ENCODE assay signal across 8 cellular contexts in the genomic region with DNA sequence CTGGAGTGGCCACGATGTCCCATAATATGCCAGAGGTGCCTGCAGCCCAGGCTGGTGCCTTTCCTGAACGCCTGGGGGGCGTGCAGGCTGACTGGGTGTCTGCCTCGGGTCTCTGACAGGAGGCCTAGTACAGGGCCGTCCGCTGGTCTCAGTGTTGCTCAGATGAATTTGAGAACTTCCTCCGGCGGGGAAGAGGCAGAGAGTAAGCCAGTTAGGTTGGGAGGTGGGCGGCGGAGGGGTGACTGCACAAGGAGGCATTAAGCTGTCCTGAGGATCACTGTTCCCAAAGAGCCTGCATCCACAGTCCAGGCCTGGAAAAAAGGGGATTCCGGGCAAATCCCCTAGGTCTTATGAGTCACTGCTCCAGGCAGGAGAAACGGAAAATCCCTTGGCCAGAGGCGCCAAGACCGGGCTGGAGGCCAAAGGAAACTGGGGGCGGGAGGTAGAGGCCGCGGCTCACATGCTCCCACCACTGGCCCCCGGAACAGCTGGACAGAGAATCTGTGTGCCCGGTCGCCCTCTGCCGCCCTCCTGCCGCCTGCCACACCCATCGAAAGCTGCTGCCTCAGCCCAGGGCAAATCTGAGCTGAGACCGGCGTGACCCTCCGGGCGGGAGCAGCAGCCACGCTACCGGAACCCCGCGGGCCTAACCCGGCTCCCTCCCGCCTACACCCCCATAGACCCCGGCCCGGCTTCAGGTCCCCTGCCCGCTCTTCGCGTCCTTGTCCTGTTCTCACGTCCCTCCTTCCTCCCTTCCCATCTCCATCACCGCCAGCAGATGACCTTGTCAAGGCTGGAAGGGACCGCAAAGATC. TPM values are rescaled to one million over a fixed set of nuclear protein-coding genes. Genes with fewer than 3 reads are reported as not detected.
A peak's percentile ranks its signal among the peaks of the same experiment; 100 is the strongest.
DNase-seq lines count a peak whose midpoint lies in the region; ATAC-seq, FAIRE-seq and TF ChIP-seq lines count a peak whose summit lies in the region.

No MANE protein-coding gene starts in this region.

- H3K9me3 ChIP-seq in CD4-positive, CD25-positive, alpha-beta regulatory T cell (ENCODE audit: control insufficient read depth in 2 of 2, low read length in 2 of 2), result no peaks in the 10 kb centered on the region
- H3K9me3 ChIP-seq in endothelial cell of umbilical vein (replicated peaks; ENCODE audit: control insufficient read depth, insufficient read depth, low read length) (no peaks in the 10 kb centered on the region), mesenchymal stem cell (ENCODE audit: control insufficient read depth, low read length) (no peaks in the 10 kb centered on the region), stomach (no peaks in the 10 kb centered on the region)

- peaks cover 54% of the 10 kb centered on the region for H3K4me1 ChIP-seq in CD4-positive, CD25-positive, alpha-beta regulatory T cell (ENCODE audit: control insufficient read depth, insufficient read depth, low read length, poor library complexity, severe bottlenecking)
- H3K4me1 ChIP-seq in endothelial cell of umbilical vein (ENCODE audit: control insufficient read depth, extremely low read depth, insufficient read depth, low read length), result peaks cover 40% of the 10 kb centered on the region
- H3K4me1 ChIP-seq in mesenchymal stem cell (ENCODE audit: control insufficient read depth, insufficient read depth, low read depth, low read length), result peaks cover 51% of the 10 kb centered on the region
- H3K4me1 ChIP-seq in stomach, result peaks cover 46 to 73% (median 66%) of the 10 kb centered on the region in 4 donors

- peaks cover 6% of the 10 kb centered on the region for H3K79me2 ChIP-seq in endothelial cell of umbilical vein (ENCODE audit: control insufficient read depth, insufficient read depth, low read length)

- FAIRE-seq in endothelial cell of umbilical vein (lab: Jason Lieb, UNC), result peak; percentile 96

- H3K27me3 Mint-ChIP-seq in CD4-positive, CD25-positive, alpha-beta regulatory T cell, result peaks cover 7% of the 10 kb centered on the region
- peaks cover 8% of the 10 kb centered on the region for H3K27me3 Mint-ChIP-seq in activated B cell treated with CpG ODN at 0.5 μM for 24 hours

- H2AFZ ChIP-seq in endothelial cell of umbilical vein (ENCODE audit: low read depth, low read length) (no peak overlapping the region), mesenchymal stem cell (ENCODE audit: low read depth, low read length) (peak overlapping the region; percentile 49)

- ATAC-seq in CD4-positive, CD25-positive, alpha-beta regulatory T cell (ENCODE audit: low read depth in 2 of 2), result no peak
- ATAC-seq in activated B cell treated with CpG ODN at 0.5 μM for 24 hours (ENCODE audit: low read depth), result peak; percentile 19

- CTCF ChIA-PET in activated B cell treated with CpG ODN at 0.5 μM for 24 hours (lab: Charles Lee), result interaction anchor here (0.6 to 4.4 kb wide), 10 partner anchors 16 to 137 kb away, joined by 3 to 34 read pairs (median 4); a partner anchor contains a TSS
- CTCF ChIA-PET in endothelial cell of umbilical vein (lab: Charles Lee), result interaction anchor here (0.6 to 10.3 kb wide), 15 partner anchors 10 to 112 kb away, joined by 3 to 241 read pairs (median 5); a partner anchor contains a TSS

- peaks cover 5% of the 10 kb centered on the region for H3K36me3 ChIP-seq in CD4-positive, CD25-positive, alpha-beta regulatory T cell (ENCODE audit: control insufficient read depth, insufficient read depth, low read length)
- H3K36me3 ChIP-seq in endothelial cell of umbilical vein (ENCODE audit: control insufficient read depth in 2 of 2, extremely low read depth in 1 of 2, insufficient read depth in 2 of 2, low read length in 2 of 2) (peaks cover 3 to 18% of the 10 kb centered on the region in 2 experiments), mesenchymal stem cell (ENCODE audit: control insufficient read depth in 1 of 2, insufficient read depth in 2 of 2, low read depth in 1 of 2, low read length in 2 of 2) (peaks cover 23 to 25% of the 10 kb centered on the region in 2 experiments), stomach (peaks cover 8 to 23% (median 18%) of the 10 kb centered on the region in 4 donors)

- TSS peak; percentile 57 for BruUV-seq in endothelial cell of umbilical vein (replicated peaks; lab: Mats Ljungman, UMichigan)

- H3K4me2 ChIP-seq in endothelial cell of umbilical vein (ENCODE audit: insufficient read depth, low read length) (peak overlapping the region; percentile 50), mesenchymal stem cell (ENCODE audit: low read length, poor library complexity, severe bottlenecking) (peak overlapping the region; percentile 36)

- H2BK15ac ChIP-seq in mesenchymal stem cell (ENCODE audit: low read depth, poor library complexity, severe bottlenecking), result peak overlapping the region; percentile 66

- H3K27me3 ChIP-seq in CD4-positive, CD25-positive, alpha-beta regulatory T cell (ENCODE audit: control insufficient read depth, insufficient read depth, low read length), result no peaks in the 10 kb centered on the region
- H3K27me3 ChIP-seq in endothelial cell of umbilical vein (ENCODE audit: control insufficient read depth in 2 of 2, insufficient read depth in 2 of 2, low read length in 2 of 2), result no peaks in the 10 kb centered on the region
- H3K27me3 ChIP-seq in mesenchymal stem cell (ENCODE audit: control insufficient read depth in 1 of 2, insufficient read depth in 1 of 2, low read length in 2 of 2), result peaks cover 0 to 3% of the 10 kb centered on the region in 2 experiments
- H3K27me3 ChIP-seq in stomach, result peaks cover 0 to 14% (median 0%) of the 10 kb centered on the region in 3 donors

- no peak for TF ChIP-seq EP300 in stomach (IDR thresholded peaks at IDR 0.05)

- peak overlapping the region; percentile 75 for H3K27ac ChIP-seq in CD4-positive, CD25-positive, alpha-beta regulatory T cell (ENCODE audit: insufficient read depth, low read length, poor library complexity, severe bottlenecking)
- H3K27ac ChIP-seq in endothelial cell of umbilical vein (ENCODE audit: insufficient read depth, low read depth, low read length), result peak overlapping the region; percentile 70
- peak overlapping the region; percentile 61 for H3K27ac ChIP-seq in mesenchymal stem cell (ENCODE audit: low read length, poor library complexity, severe bottlenecking)
- H3K27ac ChIP-seq in stomach, result peak overlapping the region; percentile 91 to 96 (median 93)

- peak overlapping the region; percentile 95 for H4K91ac ChIP-seq in mesenchymal stem cell (ENCODE audit: low read length)

- no peaks in the 10 kb centered on the region for H3K9me3 Mint-ChIP-seq in CD4-positive, CD25-positive, alpha-beta regulatory T cell
- no peaks in the 10 kb centered on the region for H3K9me3 Mint-ChIP-seq in activated B cell treated with CpG ODN at 0.5 μM for 24 hours

- H3K4me3 Mint-ChIP-seq in CD4-positive, CD25-positive, alpha-beta regulatory T cell, result peak overlapping the region; percentile 86 to 96 (median 90)
- H3K4me3 Mint-ChIP-seq in activated B cell treated with CpG ODN at 0.5 μM for 24 hours, result peak overlapping the region; percentile 82

- peak overlapping the region; percentile 82 for H3K9ac ChIP-seq in endothelial cell of umbilical vein (replicated peaks; ENCODE audit: extremely low read depth, insufficient read depth, low read length)
- peak overlapping the region; percentile 98 for H3K9ac ChIP-seq in mesenchymal stem cell (ENCODE audit: low read length)

- no peaks in the 10 kb centered on the region for H3K36me3 Mint-ChIP-seq in CD4-positive, CD25-positive, alpha-beta regulatory T cell
- no peaks in the 10 kb centered on the region for H3K36me3 Mint-ChIP-seq in activated B cell treated with CpG ODN at 0.5 μM for 24 hours (ENCODE audit: low read depth)

- H3K4me3 ChIP-seq in CD4-positive, CD25-positive, alpha-beta regulatory T cell (ENCODE audit: low read depth, low read length), result peak overlapping the region; percentile 62
- H3K4me3 ChIP-seq in endothelial cell of umbilical vein (replicated peaks in 1 of 3; ENCODE audit: insufficient read depth in 1 of 3, low read depth in 1 of 3, low read length in 3 of 3), result peak overlapping the region; percentile 1 to 67 (median 66)
- peak overlapping the region; percentile 57 to 92 for H3K4me3 ChIP-seq in mesenchymal stem cell (ENCODE audit: insufficient read depth in 1 of 2, low read depth in 1 of 2, low read length in 2 of 2)
- H3K4me3 ChIP-seq in stomach, result peak overlapping the region; percentile 59 to 71 (median 70)

- H2BK12ac ChIP-seq in mesenchymal stem cell (ENCODE audit: low read length in 2 of 2), result peak overlapping the region; percentile 88 to 96

- peak overlapping the region in 1 of 2 experiments; percentile 97 for H3K14ac ChIP-seq in mesenchymal stem cell (ENCODE audit: low read length in 2 of 2)

- TF ChIP-seq CTCF in activated B cell treated with CpG ODN at 0.5 μM for 24 hours (IDR thresholded peaks at IDR 0.05), result no peak
- peak in 1 of 2 donors; percentile 23 for TF ChIP-seq CTCF in endothelial cell of umbilical vein (IDR thresholded peaks at IDR 0.05; ENCODE audit: extremely low read depth in 1 of 2, insufficient read depth in 1 of 2, low read depth in 1 of 2, low read length in 2 of 2)
- TF ChIP-seq CTCF in stomach (IDR thresholded peaks at IDR 0.05), result peak in 1 of 7 experiments; percentile 26

- TF ChIP-seq POLR2A in endothelial cell of umbilical vein (IDR thresholded peaks at IDR 0.05; ENCODE audit: low read depth, low read length) (peak; percentile 83), stomach (IDR thresholded peaks at IDR 0.05) (no peak)

- peaks cover 0 to 58% (median 21%) of the 10 kb centered on the region in 4 donors for H3K4me1 Mint-ChIP-seq in CD4-positive, CD25-positive, alpha-beta regulatory T cell
- peaks cover 28% of the 10 kb centered on the region for H3K4me1 Mint-ChIP-seq in activated B cell treated with CpG ODN at 0.5 μM for 24 hours

- intact Hi-C loops in activated B cell treated with CpG ODN at 0.5 μM for 24 hours (cut with micrococcal nuclease) (loop anchor here (1.0 to 5.0 kb wide), 5 partner anchors 13 to 35 kb away; a partner anchor contains a TSS), endothelial cell of umbilical vein (cut with micrococcal nuclease) (loop anchor here (1.0 to 2.0 kb wide), 7 partner anchors 19 to 98 kb away; a partner anchor contains a TSS), stomach (cut with DNase I; ENCODE audit: low total_unique reads) (no loop called here)

- peak overlapping the region; percentile 94 to 99 for H3K18ac ChIP-seq in mesenchymal stem cell (ENCODE audit: low read depth in 1 of 2, low read length in 2 of 2)

- peak overlapping the region; percentile 42 for H2BK120ac ChIP-seq in mesenchymal stem cell (ENCODE audit: low read depth, low read length)

- H4K20me1 ChIP-seq in endothelial cell of umbilical vein (replicated peaks; ENCODE audit: control insufficient read depth, extremely low read depth, insufficient read depth, low read length), result no peaks in the 10 kb centered on the region

- H3K23ac ChIP-seq in mesenchymal stem cell (ENCODE audit: low read length in 2 of 2), result peak overlapping the region in 1 of 2 experiments; percentile 84

- peak overlapping the region; percentile 89 to 97 (median 95) for H3K27ac Mint-ChIP-seq in CD4-positive, CD25-positive, alpha-beta regulatory T cell
- H3K27ac Mint-ChIP-seq in activated B cell treated with CpG ODN at 0.5 μM for 24 hours, result peak overlapping the region; percentile 79

- peak overlapping the region; percentile 68 for H2BK5ac ChIP-seq in mesenchymal stem cell (ENCODE audit: low read depth, low read length, poor library complexity, severe bottlenecking)

- peak overlapping the region; percentile 63 for H2AK5ac ChIP-seq in mesenchymal stem cell (ENCODE audit: low read length, severe bottlenecking)

- peak overlapping the region; percentile 92 for H4K8ac ChIP-seq in mesenchymal stem cell (ENCODE audit: low read length)

- peak in 2 of 3 donors; percentile 16 to 42 for DNase-seq in CD4-positive, CD25-positive, alpha-beta regulatory T cell
- DNase-seq in HK-2 (ENCODE audit: unreplicated experiment), result peak; percentile 93
- DNase-seq in activated B cell treated with CpG ODN at 0.5 μM for 24 hours, result no peak
- peak; percentile 98 for DNase-seq in endothelial cell of umbilical vein (ENCODE audit: low read depth, low spot score)
- DNase-seq in mesenchymal stem cell, result peak; percentile 99
- peak; percentile 88 for DNase-seq in stomach
- DNase-seq in 8988T, result no peak
- no peak for DNase-seq in HuH-7.5 (ENCODE audit: low spot score)

- H3K4ac ChIP-seq in mesenchymal stem cell (ENCODE audit: low read depth in 1 of 2, low read length in 2 of 2), result peak overlapping the region; percentile 92 to 97

- 11% methylated on average over 37 of the region's 41 CpGs for WGBS in mesenchymal stem cell
- 5 to 7% (median 6%) methylated on average over 35 to 41 of the region's 41 CpGs for WGBS in stomach, 5 donors

- POLR2A ChIA-PET in activated B cell treated with CpG ODN at 0.5 μM for 24 hours (lab: Charles Lee), result interaction anchor here (0.5 to 7.1 kb wide), 12 partner anchors 13 to 361 kb away, joined by 3 to 129 read pairs (median 4); a partner anchor contains a TSS
- POLR2A ChIA-PET in endothelial cell of umbilical vein (lab: Charles Lee), result interaction anchor here (0.7 to 3.0 kb wide), 2 partner anchors 13 to 19 kb away, joined by 3 to 17 read pairs; no protein-coding TSS in a partner anchor

- dilution Hi-C loops in endothelial cell of umbilical vein (cut with MboI; ENCODE audit: extremely low pct_ligation_motif_present, low sequenced_read_pairs), result no loop called here

- peaks cover 10% of the 10 kb centered on the region for H3K79me1 ChIP-seq in mesenchymal stem cell (replicated peaks; ENCODE audit: low read length, poor library complexity, severe bottlenecking)

- H3K9me1 ChIP-seq in endothelial cell of umbilical vein (replicated peaks; ENCODE audit: control insufficient read depth, extremely low read depth, insufficient read depth, low read length), result no peaks in the 10 kb centered on the region

RNA-seq across cellular contexts. Expression of a gene that starts 1.2 kb away (rescaled TPM):
- total RNA-seq in CD4-positive, CD25-positive, alpha-beta regulatory T cell, result 3.6 TPM
- polyA plus RNA-seq in CD4-positive, CD25-positive, alpha-beta regulatory T cell, result 10 to 100 TPM in 3 of 4 donors, 1 to 10 TPM in 1; 8.7 to 16.6 (median 15.8) TPM
- total RNA-seq in activated B cell treated with CpG ODN at 0.5 μM for 24 hours (3.1 and 3.5 TPM in 2 replicates), endothelial cell of umbilical vein (56.7 and 67.7 TPM in 2 replicates), stomach (10 to 100 TPM in 4 of 5 donors, 1 to 10 TPM in 1; 3.5 to 40.4 (median 11.9) TPM)
- polyA plus RNA-seq in endothelial cell of umbilical vein (75.1 and 85.3 TPM in 2 replicates), stomach (10 to 100 TPM; 24.2 to 34.7 (median 28.4) TPM)
- 36.1 and 45.2 TPM in 2 replicates for polyA plus RNA-seq in endothelial cell of umbilical vein (2011; cell fraction: cytosol; rRNA removed)
- polyA plus RNA-seq in endothelial cell of umbilical vein (2011; cell fraction: nucleus; rRNA removed), result 92.7 and 117 TPM in 2 replicates
- polyA plus RNA-seq in endothelial cell of umbilical vein (2012), result 38.5 and 58.5 TPM in 2 replicates
- 42.0 and 46.2 TPM in 2 replicates for polyA minus RNA-seq in endothelial cell of umbilical vein
- polyA minus RNA-seq in endothelial cell of umbilical vein (2011; cell fraction: cytosol; rRNA and poly(A)+ RNA removed), result 17.7 TPM
- 41.4 and 72.3 TPM in 2 replicates for polyA minus RNA-seq in endothelial cell of umbilical vein (2011; cell fraction: nucleus; rRNA and poly(A)+ RNA removed)
- 42.8 TPM for polyA plus RNA-seq in mesenchymal stem cell (2013, experiment 1 of 2)
- 46.1 TPM for polyA plus RNA-seq in mesenchymal stem cell (2013, experiment 2 of 2)

RNA-seq across cellular contexts. Expression of a gene that starts 19.6 kb away (rescaled TPM):
- total RNA-seq in CD4-positive, CD25-positive, alpha-beta regulatory T cell, result 18.7 TPM
- polyA plus RNA-seq in CD4-positive, CD25-positive, alpha-beta regulatory T cell, result 10 to 100 TPM; 16.9 to 24.3 (median 20.1) TPM
- total RNA-seq in activated B cell treated with CpG ODN at 0.5 μM for 24 hours (20.0 and 22.4 TPM in 2 replicates), endothelial cell of umbilical vein (28.1 and 33.5 TPM in 2 replicates), stomach (10 to 100 TPM in 3 of 5 donors, 1 to 10 TPM in 1, not detected in 1; 9.2 to 26.6 (median 16.9) TPM)
- polyA plus RNA-seq in endothelial cell of umbilical vein (18.6 and 19.3 TPM in 2 replicates), stomach (10 to 100 TPM in 1 of 3 donors, 1 to 10 TPM in 2; 8.1 to 10.6 (median 9.5) TPM)
- polyA plus RNA-seq in endothelial cell of umbilical vein (2011; cell fraction: cytosol; rRNA removed), result 13.3 and 16.1 TPM in 2 replicates
- 15.9 and 16.9 TPM in 2 replicates for polyA plus RNA-seq in endothelial cell of umbilical vein (2011; cell fraction: nucleus; rRNA removed)
- polyA plus RNA-seq in endothelial cell of umbilical vein (2012), result 18.0 and 25.3 TPM in 2 replicates
- polyA minus RNA-seq in endothelial cell of umbilical vein, result 10.9 and 12.8 TPM in 2 replicates
- polyA minus RNA-seq in endothelial cell of umbilical vein (2011; cell fraction: cytosol; rRNA and poly(A)+ RNA removed), result 14.5 TPM
- 5.7 and 6.3 TPM in 2 replicates for polyA minus RNA-seq in endothelial cell of umbilical vein (2011; cell fraction: nucleus; rRNA and poly(A)+ RNA removed)
- 15.7 TPM for polyA plus RNA-seq in mesenchymal stem cell (2013, experiment 1 of 2)
- polyA plus RNA-seq in mesenchymal stem cell (2013, experiment 2 of 2), result 15.2 TPM

RNA-seq across cellular contexts. Expression of a gene that starts 22.0 kb away (rescaled TPM):
- total RNA-seq in CD4-positive, CD25-positive, alpha-beta regulatory T cell, result 118 TPM
- 100 to 1,000 TPM in 1 of 4 donors, 10 to 100 TPM in 3; 77.7 to 112 (median 91.2) TPM for polyA plus RNA-seq in CD4-positive, CD25-positive, alpha-beta regulatory T cell
- total RNA-seq in activated B cell treated with CpG ODN at 0.5 μM for 24 hours (66.0 and 68.7 TPM in 2 replicates), endothelial cell of umbilical vein (120 and 126 TPM in 2 replicates), stomach (100 to 1,000 TPM in 1 of 5 donors, 10 to 100 TPM in 4; 28.6 to 122 (median 46.1) TPM)
- polyA plus RNA-seq in endothelial cell of umbilical vein (81.5 and 104 TPM in 2 replicates), stomach (100 to 1,000 TPM in 1 of 3 donors, 10 to 100 TPM in 2; 87.3 to 104 (median 98.6) TPM)
- 35.6 and 46.5 TPM in 2 replicates for polyA plus RNA-seq in endothelial cell of umbilical vein (2011; cell fraction: cytosol; rRNA removed)
- 76.5 and 76.7 TPM in 2 replicates for polyA plus RNA-seq in endothelial cell of umbilical vein (2011; cell fraction: nucleus; rRNA removed)
- polyA plus RNA-seq in endothelial cell of umbilical vein (2012), result 99.5 and 124 TPM in 2 replicates
- 71.7 and 72.7 TPM in 2 replicates for polyA minus RNA-seq in endothelial cell of umbilical vein
- 28.6 TPM for polyA minus RNA-seq in endothelial cell of umbilical vein (2011; cell fraction: cytosol; rRNA and poly(A)+ RNA removed)
- polyA minus RNA-seq in endothelial cell of umbilical vein (2011; cell fraction: nucleus; rRNA and poly(A)+ RNA removed), result 52.0 and 56.1 TPM in 2 replicates
- 173 TPM for polyA plus RNA-seq in mesenchymal stem cell (2013, experiment 1 of 2)
- polyA plus RNA-seq in mesenchymal stem cell (2013, experiment 2 of 2), result 171 TPM

RNA-seq across cellular contexts. Expression of a gene that starts 27.5 kb away (rescaled TPM):
- 118 TPM for total RNA-seq in CD4-positive, CD25-positive, alpha-beta regulatory T cell
- polyA plus RNA-seq in CD4-positive, CD25-positive, alpha-beta regulatory T cell, result 10 to 100 TPM; 58.0 to 68.8 (median 64.8) TPM
- total RNA-seq in activated B cell treated with CpG ODN at 0.5 μM for 24 hours (132 and 137 TPM in 2 replicates), endothelial cell of umbilical vein (93.8 and 94.4 TPM in 2 replicates), stomach (100 to 1,000 TPM in 1 of 5 donors, 10 to 100 TPM in 3, 1 to 10 TPM in 1; 9.3 to 244 (median 29.9) TPM)
- polyA plus RNA-seq in endothelial cell of umbilical vein (82.7 and 100 TPM in 2 replicates), stomach (10 to 100 TPM; 54.2 to 89.2 (median 73.9) TPM)
- 38.2 and 44.1 TPM in 2 replicates for polyA plus RNA-seq in endothelial cell of umbilical vein (2011; cell fraction: cytosol; rRNA removed)
- polyA plus RNA-seq in endothelial cell of umbilical vein (2011; cell fraction: nucleus; rRNA removed), result 132 and 146 TPM in 2 replicates
- polyA plus RNA-seq in endothelial cell of umbilical vein (2012), result 43.0 and 51.9 TPM in 2 replicates
- polyA minus RNA-seq in endothelial cell of umbilical vein, result 35.1 and 57.6 TPM in 2 replicates
- 85.2 TPM for polyA minus RNA-seq in endothelial cell of umbilical vein (2011; cell fraction: cytosol; rRNA and poly(A)+ RNA removed)
- polyA minus RNA-seq in endothelial cell of umbilical vein (2011; cell fraction: nucleus; rRNA and poly(A)+ RNA removed), result 37.6 and 39.5 TPM in 2 replicates
- 44.2 TPM for polyA plus RNA-seq in mesenchymal stem cell (2013, experiment 1 of 2)
- polyA plus RNA-seq in mesenchymal stem cell (2013, experiment 2 of 2), result 41.8 TPM

RNA-seq across cellular contexts. Expression of a gene that starts 32.9 kb away (rescaled TPM):
- 149 TPM for total RNA-seq in CD4-positive, CD25-positive, alpha-beta regulatory T cell
- 10 to 100 TPM; 41.6 to 51.7 (median 45.0) TPM for polyA plus RNA-seq in CD4-positive, CD25-positive, alpha-beta regulatory T cell
- total RNA-seq in activated B cell treated with CpG ODN at 0.5 μM for 24 hours (90.4 and 102 TPM in 2 replicates), endothelial cell of umbilical vein (7.1 and 14.9 TPM in 2 replicates), stomach (10 to 100 TPM in 4 of 5 donors, 1 to 10 TPM in 1; 9.0 to 45.5 (median 25.5) TPM)
- polyA plus RNA-seq in endothelial cell of umbilical vein (6.9 and 7.7 TPM in 2 replicates), stomach (10 to 100 TPM in 2 of 3 donors, 1 to 10 TPM in 1; 6.4 to 18.5 (median 17.9) TPM)
- 3.3 and 4.8 TPM in 2 replicates for polyA plus RNA-seq in endothelial cell of umbilical vein (2011; cell fraction: cytosol; rRNA removed)
- polyA plus RNA-seq in endothelial cell of umbilical vein (2011; cell fraction: nucleus; rRNA removed), result 24.6 and 25.1 TPM in 2 replicates
- 2.2 and 3.1 TPM in 2 replicates for polyA plus RNA-seq in endothelial cell of umbilical vein (2012)
- polyA minus RNA-seq in endothelial cell of umbilical vein, result 6.7 and 7.4 TPM in 2 replicates
- 62.6 TPM for polyA minus RNA-seq in endothelial cell of umbilical vein (2011; cell fraction: cytosol; rRNA and poly(A)+ RNA removed)
- polyA minus RNA-seq in endothelial cell of umbilical vein (2011; cell fraction: nucleus; rRNA and poly(A)+ RNA removed), result 7.5 and 14.8 TPM in 2 replicates
- polyA plus RNA-seq in mesenchymal stem cell (2013, experiment 1 of 2), result 1.1 TPM
- polyA plus RNA-seq in mesenchymal stem cell (2013, experiment 2 of 2), result 0.49 TPM

Comparison
In these comparisons a context has a peak if more than half of its experiments do, and no peak if none do; other contexts are left out.
1. DNase-seq: peak in CD4-positive, CD25-positive, alpha-beta regulatory T cell (2 of 3), HK-2 (single experiment), endothelial cell of umbilical vein (single experiment), mesenchymal stem cell (single experiment) and stomach (single experiment); none in activated B cell treated with CpG ODN at 0.5 μM for 24 hours (single experiment), 8988T (single experiment) and HuH-7.5 (single experiment).
2. Peak in every context shown above with its lines, with median percentiles within 50 percentile points of each other: H3K27ac ChIP-seq and H3K4me3 ChIP-seq.